8 cellular contexts compared by ENCODE assay signal in genomic region chr2:186485576-186485870, GRCh38. TPM values are rescaled to one million over a fixed set of nuclear protein-coding genes. Genes with fewer than 3 reads are reported as not detected.
DNase-seq lines count a peak whose midpoint lies in the region; ATAC-seq, FAIRE-seq and TF ChIP-seq lines count a peak whose summit lies in the region.

No MANE protein-coding gene starts in this region.

- no peak for TF ChIP-seq RAD21 in HepG2 (CRISPR knock-in tag; IDR thresholded peaks at IDR 0.05)

- H3K4me1 ChIP-seq in HepG2 (ENCODE audit: insufficient read depth, low read length) (peaks cover 45% of the 10 kb centered on the region), upper lobe of left lung (peaks cover 23 to 41% (median 29%) of the 10 kb centered on the region in 4 donors)

- H3K27ac ChIP-seq in HepG2 (ENCODE audit: extremely low read length, insufficient read depth, low read length) (peak overlapping the region; percentile 88), upper lobe of left lung (peak overlapping the region; percentile 91 to 96 (median 94))

- 1% methylated on average over 10 of the region's 10 CpGs for WGBS in HepG2 (ENCODE audit: low lambda C conversion rate)
- WGBS in upper lobe of left lung, 2 donors: 0 to 1% methylated on average over 10 of the region's 10 CpGs

- peaks cover 11% of the 10 kb centered on the region for H3K36me3 Mint-ChIP-seq in activated naive CD4-positive, alpha-beta T cell treated with anti-CD3 and anti-CD28 coated beads, Interleukin-2, amount 10 ng/mL, durations not matched to agents 7 days and 5 days
- peaks cover 17% of the 10 kb centered on the region for H3K36me3 Mint-ChIP-seq in activated naive CD8-positive, alpha-beta T cell treated with anti-CD3 and anti-CD28 coated beads, Interleukin-2, amount 10 ng/mL, durations not matched to agents 7 days and 5 days

- intact Hi-C loops in HepG2 (cut with micrococcal nuclease; ENCODE audit: unreplicated experiment): loop anchor here (10.0 kb wide), 1 partner anchor 671 kb away; no protein-coding TSS in a partner anchor

- peaks cover 53% of the 10 kb centered on the region for H3K4me1 Mint-ChIP-seq in activated naive CD4-positive, alpha-beta T cell treated with anti-CD3 and anti-CD28 coated beads, Interleukin-2, amount 10 ng/mL, durations not matched to agents 7 days and 5 days
- peaks cover 38% of the 10 kb centered on the region for H3K4me1 Mint-ChIP-seq in activated naive CD8-positive, alpha-beta T cell treated with anti-CD3 and anti-CD28 coated beads, Interleukin-2, amount 10 ng/mL, durations not matched to agents 7 days and 5 days

- H3K9me3 ChIP-seq in HepG2 (ENCODE audit: low read length): no peaks in the 10 kb centered on the region
- H3K9me3 ChIP-seq in upper lobe of left lung: peaks cover 0 to 4% (median 0%) of the 10 kb centered on the region in 4 donors

- POLR2A ChIA-PET in activated naive CD8-positive, alpha-beta T cell treated with anti-CD3 and anti-CD28 coated beads, Interleukin-2, amount 10 ng/mL, durations not matched to agents 7 days and 5 days (lab: Charles Lee): interaction anchor here (0.5 to 1.5 kb wide), 2 partner anchors 18 to 104 kb away, joined by 3 to 19 read pairs; partner anchors contain the start of gene ITGAV
- POLR2A ChIA-PET in HepG2 (lab: Yijun Ruan, JAX): interaction anchor here (0.6 to 3.0 kb wide), 28 partner anchors 10 to 1040 kb away, joined by 3 to 48 read pairs (median 4); partner anchors contain the start of genes FAM171B and ITGAV

- peak overlapping the region; percentile 96 for H3K4me3 Mint-ChIP-seq in activated naive CD4-positive, alpha-beta T cell treated with anti-CD3 and anti-CD28 coated beads, Interleukin-2, amount 10 ng/mL, durations not matched to agents 7 days and 5 days
- peak overlapping the region; percentile 97 for H3K4me3 Mint-ChIP-seq in activated naive CD8-positive, alpha-beta T cell treated with anti-CD3 and anti-CD28 coated beads, Interleukin-2, amount 10 ng/mL, durations not matched to agents 7 days and 5 days

- FAIRE-seq in HepG2 (lab: Jason Lieb, UNC): no peak
- FAIRE-seq in HTR-8/SVneo (lab: Jason Lieb, UNC): no peak

- H3K36me3 ChIP-seq in HepG2 (replicated peaks in 1 of 2; ENCODE audit: control insufficient read depth in 1 of 2, insufficient read depth in 2 of 2, low read length in 2 of 2) (peaks cover 0 to under 1% of the 10 kb centered on the region in 2 experiments; a peak in 2 of 5 replicates), upper lobe of left lung (no peaks in the 10 kb centered on the region)

- H3K27me3 ChIP-seq in HepG2 (ENCODE audit: control insufficient read depth in 1 of 2, insufficient read depth in 2 of 2, low read length in 2 of 2): no peaks in the 10 kb centered on the region; a peak in 1 of 5 replicates
- no peaks in the 10 kb centered on the region for H3K27me3 ChIP-seq in upper lobe of left lung

- no peak for TF ChIP-seq CTCF in HepG2 (CRISPR knock-in tag; IDR thresholded peaks at IDR 0.05)
- TF ChIP-seq CTCF in upper lobe of left lung (IDR thresholded peaks at IDR 0.05): no peak

- H3K4me3 ChIP-seq in HepG2 (replicated peaks in 1 of 3; ENCODE audit: insufficient read depth in 1 of 3, low read depth in 2 of 3, low read length in 3 of 3): peak overlapping the region; percentile 67 to 91 (median 90)
- peak overlapping the region; percentile 46 to 96 (median 80) for H3K4me3 ChIP-seq in upper lobe of left lung

- CTCF ChIA-PET in activated naive CD4-positive, alpha-beta T cell treated with anti-CD3 and anti-CD28 coated beads, Interleukin-2, amount 10 ng/mL, durations not matched to agents 7 days and 5 days (lab: Charles Lee): interaction anchor here (1.1 to 1.3 kb wide), 3 partner anchors 17 to 25 kb away, joined by 3 to 7 read pairs (median 4); no protein-coding TSS in a partner anchor
- CTCF ChIA-PET in HepG2 (lab: Yijun Ruan, JAX; ENCODE audit: low intra/inter-chr PET ratio, low total read pairs): no interaction called here

- H4K20me1 ChIP-seq in HepG2 (ENCODE audit: insufficient read depth, low read length): peaks cover 36% of the 10 kb centered on the region

- H2AFZ ChIP-seq in HepG2 (ENCODE audit: low read length): peak overlapping the region; percentile 60

- no peaks in the 10 kb centered on the region for H3K9me3 Mint-ChIP-seq in activated naive CD4-positive, alpha-beta T cell treated with anti-CD3 and anti-CD28 coated beads, Interleukin-2, amount 10 ng/mL, durations not matched to agents 7 days and 5 days
- no peaks in the 10 kb centered on the region for H3K9me3 Mint-ChIP-seq in activated naive CD8-positive, alpha-beta T cell treated with anti-CD3 and anti-CD28 coated beads, Interleukin-2, amount 10 ng/mL, durations not matched to agents 7 days and 5 days

- in situ Hi-C loops in HepG2 (cut with HindIII; ENCODE audit: extremely low pct_ligation_motif_present, low pct_unique_long_range_greater_than_20kb): no loop called here
- in situ Hi-C loops in ACHN (cut with HindIII; ENCODE audit: low pct_ligation_motif_present, low pct_unique_long_range_greater_than_20kb, low sequenced_read_pairs): no loop called here

- H3K27me3 Mint-ChIP-seq in activated naive CD4-positive, alpha-beta T cell treated with anti-CD3 and anti-CD28 coated beads, Interleukin-2, amount 10 ng/mL, durations not matched to agents 7 days and 5 days: no peaks in the 10 kb centered on the region
- H3K27me3 Mint-ChIP-seq in activated naive CD8-positive, alpha-beta T cell treated with anti-CD3 and anti-CD28 coated beads, Interleukin-2, amount 10 ng/mL, durations not matched to agents 7 days and 5 days: no peaks in the 10 kb centered on the region

- TF ChIP-seq EP300 in HepG2 (IDR thresholded peaks at IDR 0.05; ENCODE audit: low read depth in 2 of 2, low read length in 2 of 2) (no peak), HepG2 (CRISPR knock-in tag; IDR thresholded peaks at IDR 0.05; ENCODE audit: borderline replicate concordance) (no peak), upper lobe of left lung (IDR thresholded peaks at IDR 0.05) (no peak)

- H3K4me2 ChIP-seq in HepG2 (ENCODE audit: low read depth, low read length): peak overlapping the region; percentile 76

- TSS peak; percentile 72 for BruUV-seq in HepG2 (replicated peaks; lab: Mats Ljungman, UMichigan)

- no peak for TF ChIP-seq POLR2A in HepG2 (IDR thresholded peaks at IDR 0.05; ENCODE audit: insufficient read depth in 1 of 2, low read depth in 2 of 2, low read length in 2 of 2)
- no peak for TF ChIP-seq POLR2A in upper lobe of left lung (IDR thresholded peaks at IDR 0.05)

- H3K27ac Mint-ChIP-seq in activated naive CD4-positive, alpha-beta T cell treated with anti-CD3 and anti-CD28 coated beads, Interleukin-2, amount 10 ng/mL, durations not matched to agents 7 days and 5 days: peak overlapping the region; percentile 97
- peak overlapping the region; percentile 97 for H3K27ac Mint-ChIP-seq in activated naive CD8-positive, alpha-beta T cell treated with anti-CD3 and anti-CD28 coated beads, Interleukin-2, amount 10 ng/mL, durations not matched to agents 7 days and 5 days

- H3K9ac ChIP-seq in HepG2 (ENCODE audit: insufficient read depth, low read depth, low read length): peak overlapping the region; percentile 96

- peaks cover 92% of the 10 kb centered on the region for H3K79me2 ChIP-seq in HepG2 (ENCODE audit: insufficient read depth, low read length)

- no peak for DNase-seq in activated naive CD4-positive, alpha-beta T cell treated with anti-CD3 and anti-CD28 coated beads, Interleukin-2, amount 10 ng/mL, durations not matched to agents 7 days and 5 days
- DNase-seq in activated naive CD4-positive, alpha-beta T cell treated with anti-CD3 and anti-CD28 coated beads, Interleukin-2, amount 50 U/mL, for 16 hours: no peak
- no peak for DNase-seq in activated naive CD8-positive, alpha-beta T cell treated with anti-CD3 and anti-CD28 coated beads, Interleukin-2, amount 10 ng/mL, durations not matched to agents 7 days and 5 days
- no peak for DNase-seq in HepG2 (ENCODE audit: low spot score)
- no peak for DNase-seq in upper lobe of left lung
- no peak for DNase-seq in ACHN
- DNase-seq in LoVo (ENCODE audit: low spot score): no peak
- DNase-seq in HTR-8/SVneo (ENCODE audit: insufficient read length, low spot score): no peak

- no peak for ATAC-seq in activated naive CD8-positive, alpha-beta T cell treated with anti-CD3 and anti-CD28 coated beads, Interleukin-2, amount 10 ng/mL, durations not matched to agents 7 days and 5 days (ENCODE audit: low read depth)
- no peak for ATAC-seq in HepG2
- ATAC-seq in upper lobe of left lung (ENCODE audit: low FRiP score in 2 of 2): no peak

TF ChIP-seq in HepG2, 621 proteins besides CTCF, POLR2A, EP300 and RAD21 (continues in another document):
- 0 out of 2 replicates have a peak, but pooled peaks have one; percentile 8 for TF ChIP-seq ZNF17 (CRISPR knock-in tag; IDR thresholded peaks at IDR 0.05)
- no peak for TF ChIP-seq ZNF382 (CRISPR knock-in tag; IDR thresholded peaks at IDR 0.05; ENCODE audit: borderline replicate concordance)
- no peak for TF ChIP-seq GPN1 (CRISPR knock-in tag; IDR thresholded peaks at IDR 0.05; ENCODE audit: borderline replicate concordance)
- no peak for TF ChIP-seq HOXA5 (CRISPR knock-in tag; IDR thresholded peaks at IDR 0.05)

RNA-seq across cellular contexts. Expression of gene ZC3H15, which starts 0.5 kb away (rescaled TPM):
- total RNA-seq in activated naive CD8-positive, alpha-beta T cell treated with anti-CD3 and anti-CD28 coated beads, Interleukin-2, amount 10 ng/mL, durations not matched to agents 7 days and 5 days: 10 to 100 TPM; 58.7 to 64.7 TPM
- total RNA-seq in HepG2 (2016; rRNA removed; fragmentation: Illumina TruSeq; extraction: Trizol) (168 and 286 TPM in 2 replicates), upper lobe of left lung (10 to 100 TPM; 30.2 to 79.6 (median 45.1) TPM)
- total RNA-seq in HepG2 (2016; cell fraction: cytosol; rRNA removed; fragmentation: Illumina TruSeq; extraction: Trizol; ENCODE audit: low read depth): 39.3 and 41.4 TPM in 2 replicates
- 174 and 286 TPM in 2 replicates for total RNA-seq in HepG2 (2016; cell fraction: insoluble cytoplasmic fraction; rRNA removed; fragmentation: Illumina TruSeq; extraction: Trizol)
- total RNA-seq in HepG2 (2016; cell fraction: membrane; rRNA removed; fragmentation: Illumina TruSeq; extraction: Trizol): 84.8 and 91.5 TPM in 2 replicates
- total RNA-seq in HepG2 (2016; cell fraction: nucleus; rRNA removed; fragmentation: Illumina TruSeq; extraction: Trizol): 113 and 129 TPM in 2 replicates
- 52.4 and 84.6 TPM in 2 replicates for polyA plus RNA-seq in HepG2 (2011; rRNA removed)
- 36.7 and 43.7 TPM in 2 replicates for polyA plus RNA-seq in HepG2 (2011; cell fraction: cytosol; rRNA removed)
- polyA plus RNA-seq in HepG2 (2011; cell fraction: nucleus; rRNA removed): 37.4 and 45.3 TPM in 2 replicates
- polyA plus RNA-seq in HepG2 (2012): 101 and 115 TPM in 2 replicates
- 19.6 and 19.9 TPM in 2 replicates for polyA plus RNA-seq in HepG2 (2016; cell fraction: cytosol; fragmentation: Illumina TruSeq; extraction: Trizol; ENCODE audit: low read depth)
- polyA plus RNA-seq in HepG2 (2016; cell fraction: insoluble cytoplasmic fraction; fragmentation: Illumina TruSeq; extraction: Trizol; ENCODE audit: low read depth): 271 and 305 TPM in 2 replicates
- 50.1 and 56.6 TPM in 2 replicates for polyA plus RNA-seq in HepG2 (2016; cell fraction: membrane; fragmentation: Illumina TruSeq; extraction: Trizol; ENCODE audit: low read depth)
- 191 and 195 TPM in 2 replicates for polyA plus RNA-seq in HepG2 (2016; cell fraction: nucleus; fragmentation: Illumina TruSeq; extraction: Trizol; ENCODE audit: insufficient read depth, low read depth)
- polyA minus RNA-seq in HepG2 (2011; rRNA and poly(A)+ RNA removed; ENCODE audit: low replicate concordance): 7.5 and 12.5 TPM in 2 replicates
- 40.4 and 47.8 TPM in 2 replicates for polyA minus RNA-seq in HepG2 (2011; cell fraction: cytosol; rRNA and poly(A)+ RNA removed)
- 119 and 132 TPM in 2 replicates for polyA minus RNA-seq in HepG2 (2011; cell fraction: nucleus; rRNA and poly(A)+ RNA removed)
